ENCODE assay signal across 8 cellular contexts in the genomic region with DNA sequence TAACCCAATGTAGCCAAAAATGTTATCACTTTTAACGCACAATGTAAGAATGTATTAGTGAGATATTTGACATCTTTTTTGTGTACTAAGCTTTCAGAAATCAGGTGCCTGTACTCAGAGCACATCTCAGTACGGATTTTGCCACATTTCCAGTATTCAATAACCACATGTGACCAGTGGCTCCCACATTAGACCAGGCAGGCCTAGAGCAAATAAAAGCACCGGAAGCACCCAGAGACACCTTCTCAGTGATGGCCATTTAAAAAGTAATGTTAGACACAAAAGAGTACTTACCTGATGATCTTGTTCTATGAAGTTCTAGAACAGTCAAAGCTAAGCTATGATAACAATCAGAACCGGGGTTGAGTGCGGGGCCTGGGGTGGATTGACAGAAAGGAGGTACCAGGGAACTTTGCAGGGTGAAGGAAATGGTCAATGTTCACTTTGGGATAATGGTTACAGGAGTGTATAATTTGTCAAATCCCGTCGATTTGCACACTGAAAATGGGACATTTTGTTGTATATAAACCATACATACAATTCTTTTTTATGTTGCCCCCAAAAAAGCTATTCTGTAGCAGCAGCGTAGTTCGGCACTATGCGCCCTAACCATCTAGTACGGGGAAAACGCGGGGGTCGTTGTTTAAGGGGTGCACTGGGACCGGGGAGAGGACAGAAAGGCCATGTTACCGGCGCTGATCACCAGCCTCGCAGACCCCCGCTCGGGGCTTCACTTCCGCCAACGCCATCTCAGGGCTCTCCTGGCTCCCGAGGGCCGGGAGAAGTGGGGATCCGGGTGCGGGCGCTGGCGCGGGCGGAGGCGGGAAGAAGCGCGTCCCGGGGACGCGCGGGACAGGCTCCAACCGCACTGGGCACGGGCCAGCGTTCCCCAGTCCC. TPM values are rescaled to one million over a fixed set of nuclear protein-coding genes. Genes with fewer than 3 reads are reported as not detected.
DNase-seq lines count a peak whose midpoint lies in the region; ATAC-seq and TF ChIP-seq lines count a peak whose summit lies in the region.

No MANE protein-coding gene starts in this region.

- peak overlapping the region; percentile 47 for H3K27ac Mint-ChIP-seq in activated naive CD4-positive, alpha-beta T cell treated with anti-CD3 and anti-CD28 coated beads for 36 hours
- H3K27ac Mint-ChIP-seq in activated CD4-positive, alpha-beta memory T cell treated with anti-CD3 and anti-CD28 coated beads, Interleukin-2, amount 10 ng/mL, durations not matched to agents 7 days and 5 days = no peak overlapping the region

- TF ChIP-seq POLR2A in sigmoid colon (IDR thresholded peaks at IDR 0.05) = no peak

- H3K27me3 ChIP-seq in right cardiac atrium (ENCODE audit: control insufficient read depth, insufficient read depth) = no peaks in the 10 kb centered on the region
- H3K27me3 ChIP-seq in sigmoid colon = peaks cover 0 to 9% (median 0%) of the 10 kb centered on the region in 3 donors

- DNase-seq in activated naive CD4-positive, alpha-beta T cell treated with anti-CD3 and anti-CD28 coated beads for 36 hours = no peak
- no peak for DNase-seq in activated naive CD4-positive, alpha-beta T cell treated with Interleukin-2 at 50 U/mL for 16 hours
- DNase-seq in activated CD4-positive, alpha-beta memory T cell treated with anti-CD3 and anti-CD28 coated beads, Interleukin-2, amount 10 ng/mL, durations not matched to agents 7 days and 5 days = no peak
- DNase-seq in right cardiac atrium (peak in 2 of 3 donors; percentile 63 to 66), sigmoid colon (peak; percentile 63), GF-D8 (lab: John Stamatoyannopoulos, UW) (no peak)

- no peaks in the 10 kb centered on the region for H3K9me3 Mint-ChIP-seq in activated naive CD4-positive, alpha-beta T cell treated with anti-CD3 and anti-CD28 coated beads for 36 hours
- no peaks in the 10 kb centered on the region for H3K9me3 Mint-ChIP-seq in activated CD4-positive, alpha-beta memory T cell treated with anti-CD3 and anti-CD28 coated beads, Interleukin-2, amount 10 ng/mL, durations not matched to agents 7 days and 5 days

- no peak for TF ChIP-seq EP300 in sigmoid colon (IDR thresholded peaks at IDR 0.05)

- H3K27me3 Mint-ChIP-seq in activated naive CD4-positive, alpha-beta T cell treated with anti-CD3 and anti-CD28 coated beads for 36 hours (ENCODE audit: low read depth) = no peaks in the 10 kb centered on the region
- no peaks in the 10 kb centered on the region for H3K27me3 Mint-ChIP-seq in activated CD4-positive, alpha-beta memory T cell treated with anti-CD3 and anti-CD28 coated beads, Interleukin-2, amount 10 ng/mL, durations not matched to agents 7 days and 5 days

- ATAC-seq in HG02981 (IDR thresholded peaks at IDR 0.05; ENCODE audit: unreplicated experiment) (peak; percentile 12), right cardiac atrium (no peak), HG03196 (IDR thresholded peaks at IDR 0.05; ENCODE audit: unreplicated experiment) (no peak)

- POLR2A ChIA-PET in activated CD4-positive, alpha-beta memory T cell treated with anti-CD3 and anti-CD28 coated beads, Interleukin-2, amount 10 ng/mL, durations not matched to agents 7 days and 5 days (lab: Charles Lee) = no interaction called here

- peak overlapping the region; percentile 76 for H3K4me3 Mint-ChIP-seq in activated naive CD4-positive, alpha-beta T cell treated with anti-CD3 and anti-CD28 coated beads for 36 hours
- H3K4me3 Mint-ChIP-seq in activated CD4-positive, alpha-beta memory T cell treated with anti-CD3 and anti-CD28 coated beads, Interleukin-2, amount 10 ng/mL, durations not matched to agents 7 days and 5 days = peak overlapping the region; percentile 75

- no peaks in the 10 kb centered on the region for H3K9me3 ChIP-seq in right cardiac atrium (ENCODE audit: control insufficient read depth, low read length)
- no peaks in the 10 kb centered on the region for H3K9me3 ChIP-seq in sigmoid colon

- peak overlapping the region; percentile 25 for H3K27ac ChIP-seq in right cardiac atrium (ENCODE audit: low read length)
- H3K27ac ChIP-seq in sigmoid colon = peak overlapping the region; percentile 84 to 90 (median 88)

- CTCF ChIA-PET in activated naive CD4-positive, alpha-beta T cell treated with anti-CD3 and anti-CD28 coated beads for 36 hours (lab: Charles Lee) = no interaction called here
- CTCF ChIA-PET in activated CD4-positive, alpha-beta memory T cell treated with anti-CD3 and anti-CD28 coated beads, Interleukin-2, amount 10 ng/mL, durations not matched to agents 7 days and 5 days (lab: Charles Lee) = interaction anchor here (1.4 kb wide), 1 partner anchor 16 kb away, joined by 5 read pairs; no protein-coding TSS in a partner anchor

- intact Hi-C loops in activated naive CD4-positive, alpha-beta T cell treated with anti-CD3 and anti-CD28 coated beads for 36 hours (cut with micrococcal nuclease) = loop anchor here (5.0 to 10.0 kb wide), 4 partner anchors 184 to 1837 kb away; a partner anchor contains a TSS
- intact Hi-C loops in right cardiac atrium (cut with DNase I) = no loop called here
- intact Hi-C loops in sigmoid colon (cut with DNase I) = loop anchor here (10.0 kb wide), 1 partner anchor 1037 kb away; no protein-coding TSS in a partner anchor

- H3K4me3 ChIP-seq in right cardiac atrium (ENCODE audit: low read length) = peak overlapping the region; percentile 67
- peak overlapping the region; percentile 53 to 84 (median 70) for H3K4me3 ChIP-seq in sigmoid colon

- H3K36me3 Mint-ChIP-seq in activated naive CD4-positive, alpha-beta T cell treated with anti-CD3 and anti-CD28 coated beads for 36 hours (ENCODE audit: low read depth) = peaks cover 2% of the 10 kb centered on the region
- H3K36me3 Mint-ChIP-seq in activated CD4-positive, alpha-beta memory T cell treated with anti-CD3 and anti-CD28 coated beads, Interleukin-2, amount 10 ng/mL, durations not matched to agents 7 days and 5 days (ENCODE audit: low read depth) = peaks cover 5% of the 10 kb centered on the region

- no peak for TF ChIP-seq CTCF in sigmoid colon (IDR thresholded peaks at IDR 0.05)

- no peaks in the 10 kb centered on the region for H3K4me1 ChIP-seq in right cardiac atrium (ENCODE audit: control insufficient read depth, insufficient read depth, low read length)
- peaks cover 0 to 19% (median 0%) of the 10 kb centered on the region in 4 donors for H3K4me1 ChIP-seq in sigmoid colon

- no peaks in the 10 kb centered on the region for H3K36me3 ChIP-seq in sigmoid colon

- peaks cover 9% of the 10 kb centered on the region for H3K4me1 Mint-ChIP-seq in activated naive CD4-positive, alpha-beta T cell treated with anti-CD3 and anti-CD28 coated beads for 36 hours (ENCODE audit: low read depth)
- H3K4me1 Mint-ChIP-seq in activated CD4-positive, alpha-beta memory T cell treated with anti-CD3 and anti-CD28 coated beads, Interleukin-2, amount 10 ng/mL, durations not matched to agents 7 days and 5 days = peaks cover 12% of the 10 kb centered on the region

- WGBS in right cardiac atrium = 10% methylated on average over 40 of the region's 40 CpGs
- 4 to 9% methylated on average over 40 of the region's 40 CpGs for WGBS in sigmoid colon, 2 donors

RNA-seq across cellular contexts. Expression of a gene that starts 1.0 kb away (rescaled TPM):
- total RNA-seq in activated naive CD4-positive, alpha-beta T cell treated with anti-CD3 and anti-CD28 coated beads for 36 hours = 1 to 10 TPM; 5.6 to 6.8 TPM
- 1 to 10 TPM; 4.8 to 5.1 TPM for total RNA-seq in activated CD4-positive, alpha-beta memory T cell treated with anti-CD3 and anti-CD28 coated beads, Interleukin-2, amount 10 ng/mL, durations not matched to agents 7 days and 5 days
- total RNA-seq in right cardiac atrium (1 to 10 TPM; 6.1 to 6.8 (median 6.2) TPM), sigmoid colon (10 to 100 TPM; 11.7 to 23.0 (median 16.0) TPM)
- polyA plus RNA-seq in right cardiac atrium (4.0 TPM), sigmoid colon (1 to 10 TPM; 6.0 to 8.3 (median 7.9) TPM)

RNA-seq across cellular contexts. Expression of a gene that starts 7.9 kb away (rescaled TPM):
- 10 to 100 TPM; 17.1 to 18.9 TPM for total RNA-seq in activated naive CD4-positive, alpha-beta T cell treated with anti-CD3 and anti-CD28 coated beads for 36 hours
- total RNA-seq in activated CD4-positive, alpha-beta memory T cell treated with anti-CD3 and anti-CD28 coated beads, Interleukin-2, amount 10 ng/mL, durations not matched to agents 7 days and 5 days = 10 to 100 TPM; 16.4 to 19.2 TPM
- 10 to 100 TPM; 16.3 to 24.9 (median 17.3) TPM for total RNA-seq in right cardiac atrium
- polyA plus RNA-seq in right cardiac atrium = 11.4 TPM
- 10 to 100 TPM; 17.5 to 19.9 (median 19.4) TPM for total RNA-seq in sigmoid colon
- 10 to 100 TPM; 19.1 to 31.4 (median 22.2) TPM for polyA plus RNA-seq in sigmoid colon

Comparison
In these comparisons a context has a peak if more than half of its experiments do, and no peak if none do; other contexts are left out.
1. DNase-seq: peak in right cardiac atrium (2 of 3) and sigmoid colon (single experiment); none in activated naive CD4-positive, alpha-beta T cell treated with anti-CD3 and anti-CD28 coated beads for 36 hours (single experiment), activated naive CD4-positive, alpha-beta T cell treated with Interleukin-2 at 50 U/mL for 16 hours (single experiment), activated CD4-positive, alpha-beta memory T cell treated with anti-CD3 and anti-CD28 coated beads, Interleukin-2, amount 10 ng/mL, durations not matched to agents 7 days and 5 days (single experiment) and GF-D8 (single experiment).
2. intact Hi-C loops: an anchor here in activated naive CD4-positive, alpha-beta T cell treated with anti-CD3 and anti-CD28 coated beads for 36 hours (5.0 to 10.0 kb wide) and sigmoid colon (10.0 kb wide); none called in right cardiac atrium.